ENCODE assay signal across 8 cellular contexts in genomic region chr2:131154071-131154531, GRCh38. TPM values are rescaled to one million over a fixed set of nuclear protein-coding genes. Genes with fewer than 3 reads are reported as not detected.
DNase-seq lines count a peak whose midpoint lies in the region; ATAC-seq and TF ChIP-seq lines count a peak whose summit lies in the region.

No MANE protein-coding gene starts in this region.

- peaks cover 13% of the 10 kb centered on the region for H3K36me3 Mint-ChIP-seq in Calu3 (ENCODE audit: insufficient read depth, unreplicated experiment)
- H3K36me3 Mint-ChIP-seq in activated CD8-positive, alpha-beta T cell treated with anti-CD3 and anti-CD28 coated beads for 36 hours (ENCODE audit: low read depth), result peaks cover 12% of the 10 kb centered on the region

- POLR2A ChIA-PET in activated CD8-positive, alpha-beta T cell treated with anti-CD3 and anti-CD28 coated beads for 36 hours (lab: Charles Lee), result no interaction called here

- BruUV-seq in Calu3 (replicated peaks; lab: Mats Ljungman, UMichigan), result no TSS peak

- intact Hi-C loops in Calu3 (cut with micrococcal nuclease; ENCODE audit: unreplicated experiment) (loop anchor here (1.0 to 10.0 kb wide), 4 partner anchors 261 to 651 kb away; partner anchors contain the start of gene MZT2A), mucosa of descending colon (cut with DNase I, micrococcal nuclease) (no loop called here)
- intact Hi-C loops in activated CD8-positive, alpha-beta T cell treated with anti-CD3 and anti-CD28 coated beads for 36 hours (cut with micrococcal nuclease), result loop anchor here (5.0 kb wide), 3 partner anchors 238 to 518 kb away; no protein-coding TSS in a partner anchor

- ATAC-seq in GM19452 (IDR thresholded peaks at IDR 0.05; ENCODE audit: unreplicated experiment), result peak; percentile 89
- ATAC-seq in HG03460 (IDR thresholded peaks at IDR 0.05; ENCODE audit: unreplicated experiment), result peak; percentile 90
- peak; percentile 98 for ATAC-seq in activated CD8-positive, alpha-beta T cell treated with anti-CD3 and anti-CD28 coated beads for 36 hours
- ATAC-seq in mucosa of descending colon, result peak; percentile 90

- H3K4me1 Mint-ChIP-seq in Calu3 (ENCODE audit: low read depth, unreplicated experiment), result peaks cover 8% of the 10 kb centered on the region
- H3K4me1 Mint-ChIP-seq in activated CD8-positive, alpha-beta T cell treated with anti-CD3 and anti-CD28 coated beads for 36 hours (ENCODE audit: low read depth), result peaks cover 32% of the 10 kb centered on the region

- H3K4me1 ChIP-seq in mucosa of descending colon (ENCODE audit: low read depth), result no peaks in the 10 kb centered on the region

- H3K9me3 ChIP-seq in mucosa of descending colon, result no peaks in the 10 kb centered on the region

- H3K4me3 Mint-ChIP-seq in Calu3 (ENCODE audit: low read depth, unreplicated experiment), result no peak overlapping the region
- H3K4me3 Mint-ChIP-seq in activated CD8-positive, alpha-beta T cell treated with anti-CD3 and anti-CD28 coated beads for 36 hours, result no peak overlapping the region

- no peaks in the 10 kb centered on the region for H3K36me3 ChIP-seq in mucosa of descending colon (ENCODE audit: low read depth)

- peaks cover 13% of the 10 kb centered on the region for H3K27me3 Mint-ChIP-seq in Calu3 (ENCODE audit: unreplicated experiment)
- no peaks in the 10 kb centered on the region for H3K27me3 Mint-ChIP-seq in activated CD8-positive, alpha-beta T cell treated with anti-CD3 and anti-CD28 coated beads for 36 hours

- no peaks in the 10 kb centered on the region for H3K9me3 Mint-ChIP-seq in Calu3 (ENCODE audit: low read depth, unreplicated experiment)
- no peaks in the 10 kb centered on the region for H3K9me3 Mint-ChIP-seq in activated CD8-positive, alpha-beta T cell treated with anti-CD3 and anti-CD28 coated beads for 36 hours

- DNase-seq in Calu3, result peak; percentile 73
- peak; percentile 59 for DNase-seq in NCI-H748 (lab: John Stamatoyannopoulos, UW; ENCODE audit: unreplicated experiment)
- peak; percentile 95 for DNase-seq in activated CD8-positive, alpha-beta T cell treated with anti-CD3 and anti-CD28 coated beads for 36 hours
- DNase-seq in effector CD8-positive, alpha-beta T cell (lab: John Stamatoyannopoulos, UW), result peak; percentile 40
- peak in 2 of 3 donors; percentile 55 to 72 for DNase-seq in mucosa of descending colon
- peak; percentile 64 for DNase-seq in stimulated activated CD8-positive, alpha-beta memory T cell treated with anti-CD3 and anti-CD28 coated beads, Interleukin-7, amount 100 ng/mL, for 4 hours (ENCODE audit: low read depth in 2 of 2)

- peak overlapping the region; percentile 37 for H3K27ac Mint-ChIP-seq in Calu3 (ENCODE audit: unreplicated experiment)
- H3K27ac Mint-ChIP-seq in activated CD8-positive, alpha-beta T cell treated with anti-CD3 and anti-CD28 coated beads for 36 hours, result peak overlapping the region; percentile 26

- CTCF ChIA-PET in Calu3 (lab: Charles Lee), result interaction anchor here (0.6 to 1.4 kb wide), 7 partner anchors 52 to 649 kb away, joined by 3 to 12 read pairs (median 3); no protein-coding TSS in a partner anchor
- CTCF ChIA-PET in activated CD8-positive, alpha-beta T cell treated with anti-CD3 and anti-CD28 coated beads for 36 hours (lab: Charles Lee), result interaction anchor here (0.5 to 2.0 kb wide), 19 partner anchors 9 to 648 kb away, joined by 3 to 9 read pairs (median 4); partner anchors contain the start of gene FAM168B

- no peak overlapping the region for H3K4me3 ChIP-seq in mucosa of descending colon

- peak; percentile 68 for TF ChIP-seq CTCF in Calu3 (IDR thresholded peaks at IDR 0.05; ENCODE audit: unreplicated experiment)
- TF ChIP-seq CTCF in activated CD8-positive, alpha-beta T cell treated with anti-CD3 and anti-CD28 coated beads for 36 hours (IDR thresholded peaks at IDR 0.05), result peak; percentile 77
- TF ChIP-seq CTCF in mucosa of descending colon (IDR thresholded peaks at IDR 0.05), result peak; percentile 68

RNA-seq across cellular contexts. Expression of gene PLEKHB2, which starts 49.0 kb away (rescaled TPM):
- 112 and 113 TPM in 2 replicates for total RNA-seq in Calu3 (2022)
- 10 to 100 TPM; 47.3 to 49.4 TPM for total RNA-seq in activated CD8-positive, alpha-beta T cell treated with anti-CD3 and anti-CD28 coated beads for 36 hours
- 100 to 1,000 TPM in 2 of 3 donors, 10 to 100 TPM in 1; 73.8 to 129 (median 124) TPM for total RNA-seq in mucosa of descending colon

RNA-seq across cellular contexts. Expression of gene POTEE, which starts 55.2 kb away (rescaled TPM):
- total RNA-seq in Calu3 (2022), result 0.17 and 0.31 TPM in 2 replicates
- total RNA-seq in activated CD8-positive, alpha-beta T cell treated with anti-CD3 and anti-CD28 coated beads for 36 hours, result under 1 TPM; 0.43 to 0.61 TPM
- total RNA-seq in mucosa of descending colon, result under 1 TPM; 0.12 to 0.27 (median 0.13) TPM

Comparison
In these comparisons a context has a peak if more than half of its experiments do, and no peak if none do; other contexts are left out.
1. DNase-seq: peak in every context shown above with its lines; median percentile 95 in activated CD8-positive, alpha-beta T cell treated with anti-CD3 and anti-CD28 coated beads for 36 hours; 73 in Calu3; 64 in stimulated activated CD8-positive, alpha-beta memory T cell treated with anti-CD3 and anti-CD28 coated beads, Interleukin-7, amount 100 ng/mL, for 4 hours; 64 in mucosa of descending colon; 59 in NCI-H748; 40 in effector CD8-positive, alpha-beta T cell.
2. intact Hi-C loops: an anchor here in Calu3 (1.0 to 10.0 kb wide) and activated CD8-positive, alpha-beta T cell treated with anti-CD3 and anti-CD28 coated beads for 36 hours (5.0 kb wide); none called in mucosa of descending colon.